8 cellular contexts compared by ENCODE assay signal in genomic region chr22:21014202-21015050, GRCh38. TPM values are rescaled to one million over a fixed set of nuclear protein-coding genes. Genes with fewer than 3 reads are reported as not detected.
DNase-seq lines count a peak whose midpoint lies in the region; ATAC-seq, FAIRE-seq and TF ChIP-seq lines count a peak whose summit lies in the region.

No MANE protein-coding gene starts in this region.

- no peak for TF ChIP-seq CTCF in AG09319 (IDR thresholded peaks at IDR 0.05; ENCODE audit: low read depth, low read length)

- peak; percentile 89 for FAIRE-seq in GM19239 (lab: Jason Lieb, UNC)

- peak; percentile 71 for DNase-seq in AG09319 (ENCODE audit: extremely low read depth, low read depth)
- peak; percentile 92 for DNase-seq in GM19239 (ENCODE audit: insufficient read length, low spot score)
- DNase-seq in NCI-H748 treated with DMSO at 0.1 percent for 48 hours (lab: John Stamatoyannopoulos, UW): peak; percentile 78
- DNase-seq in activated CD8-positive, alpha-beta memory T cell treated with anti-CD3 and anti-CD28 coated beads for 1 hour (ENCODE audit: extremely low read depth in 1 of 2, low read depth in 1 of 2): peak; percentile 62 to 73
- DNase-seq in effector CD4-positive, alpha-beta T cell: peak; percentile 78
- DNase-seq in lung microvascular endothelial cell (ENCODE audit: low read depth in 2 of 2): peak; percentile 89 to 90
- DNase-seq in stimulated activated CD4-positive, alpha-beta T cell treated with anti-CD3 and anti-CD28 coated beads, TNF-alpha, amount 100 ng/mL, for 24 hours (ENCODE audit: low read depth in 3 of 3): peak; percentile 63 to 91 (median 67)

- peak; percentile 91 for ATAC-seq in HG03521 (IDR thresholded peaks at IDR 0.05; ENCODE audit: unreplicated experiment)

RNA-seq across cellular contexts. Expression of gene P2RX6, which starts 0.5 kb away (rescaled TPM):
- not detected in 2 replicates for total RNA-seq in lung microvascular endothelial cell

RNA-seq across cellular contexts. Expression of gene THAP7, which starts 12.5 kb away (rescaled TPM):
- 9.2 and 14.9 TPM in 2 replicates for total RNA-seq in lung microvascular endothelial cell

RNA-seq across cellular contexts. Expression of gene SLC7A4, which starts 17.9 kb away (rescaled TPM):
- not detected in 2 replicates for total RNA-seq in lung microvascular endothelial cell

RNA-seq across cellular contexts. Expression of gene LRRC74B, which starts 31.3 kb away (rescaled TPM):
- not detected in 2 replicates for total RNA-seq in lung microvascular endothelial cell

RNA-seq across cellular contexts. Expression of gene LZTR1, which starts 32.3 kb away (rescaled TPM):
- 34.4 and 52.6 TPM in 2 replicates for total RNA-seq in lung microvascular endothelial cell

Comparison
In these comparisons a context has a peak if more than half of its experiments do, and no peak if none do; other contexts are left out.
1. Peak in every context shown above with its lines: DNase-seq and ATAC-seq.